Comparison of ENCODE assay signal across 5 cellular contexts in genomic region chr1:230502996-230503395, GRCh38.
"Had no signal": no experiment of that assay in that cellular context is flagged by ENCODE, and none has a peak within 500 bp of the region (broad histone marks: within the 10 kb centered on the region; RNA-seq: fewer than 3 reads in every experiment).

No MANE protein-coding gene starts in this region.

- H3K4me1 ChIP-seq: HAP-1 had no signal

- DNase-seq: GM23248, GOT3, H7 had no signal

- H3K9me3 ChIP-seq: HAP-1 had no signal

- H3K4me3 Mint-ChIP-seq: IgD-negative memory B cell had no signal

- H3K27ac Mint-ChIP-seq: IgD-negative memory B cell had no signal

- H3K4me3 ChIP-seq: GM23248, HAP-1 had no signal

- H3K36me3 ChIP-seq: HAP-1 had no signal

- H3K36me3 Mint-ChIP-seq: IgD-negative memory B cell had no signal

- H3K9me3 Mint-ChIP-seq: IgD-negative memory B cell had no signal

- H3K27ac ChIP-seq: GM23248 had no signal
